Comparison of ENCODE assay signal across 23 cellular contexts in genomic region chr11:43243901-43244300, GRCh38.
"Had no signal": no experiment of that assay in that cellular context is flagged by ENCODE, and none has a peak within 500 bp of the region (broad histone marks: within the 10 kb centered on the region; RNA-seq: fewer than 3 reads in every experiment).

No MANE protein-coding gene starts in this region.

- DNase-seq: colonic mucosa; effector CD8-positive, alpha-beta T cell; endodermal cell; foreskin fibroblast; gastrocnemius medialis; head of caudate nucleus; mucosa of descending colon; naive B cell; occipital lobe; ovary; posterior cingulate gyrus; psoas muscle; right cardiac atrium; sigmoid colon; stimulated activated CD4-positive, alpha-beta T cell treated with anti-CD3 and anti-CD28 coated beads, Interleukin-2, amount 100 ng/mL, for 24 hours; stimulated activated CD4-positive, alpha-beta T cell treated with anti-CD3 and anti-CD28 coated beads, Interleukin-4, amount 100 ng/mL, for 24 hours; stimulated activated naive CD4-positive, alpha-beta T cell treated with Interleukin-2 at 50 U/mL for 16 hours; substantia nigra; testis; upper lobe of left lung had no signal

- H3K9me3 ChIP-seq: colonic mucosa, gastrocnemius medialis, mucosa of descending colon, ovary, psoas muscle, sigmoid colon, testis, tibial nerve, upper lobe of left lung had no signal

- H3K27ac ChIP-seq: colonic mucosa, epithelial cell of prostate, gastrocnemius medialis, ovary, psoas muscle, sigmoid colon, testis, tibial nerve, upper lobe of left lung had no signal

- H3K36me3 ChIP-seq: colonic mucosa, gastrocnemius medialis, ovary, sigmoid colon, tibial nerve, upper lobe of left lung had no signal

- H3K4me3 ChIP-seq: colonic mucosa, gastrocnemius medialis, lung, mucosa of descending colon, ovary, psoas muscle, sigmoid colon, testis, tibial nerve, upper lobe of left lung had no signal

- H3K27me3 ChIP-seq: colonic mucosa, gastrocnemius medialis, ovary, sigmoid colon, testis, tibial nerve, upper lobe of left lung had no signal

- H3K4me1 ChIP-seq: colonic mucosa, gastrocnemius medialis, psoas muscle, testis, tibial nerve, upper lobe of left lung had no signal
